16 cellular contexts compared by ENCODE assay signal in the genomic region with DNA sequence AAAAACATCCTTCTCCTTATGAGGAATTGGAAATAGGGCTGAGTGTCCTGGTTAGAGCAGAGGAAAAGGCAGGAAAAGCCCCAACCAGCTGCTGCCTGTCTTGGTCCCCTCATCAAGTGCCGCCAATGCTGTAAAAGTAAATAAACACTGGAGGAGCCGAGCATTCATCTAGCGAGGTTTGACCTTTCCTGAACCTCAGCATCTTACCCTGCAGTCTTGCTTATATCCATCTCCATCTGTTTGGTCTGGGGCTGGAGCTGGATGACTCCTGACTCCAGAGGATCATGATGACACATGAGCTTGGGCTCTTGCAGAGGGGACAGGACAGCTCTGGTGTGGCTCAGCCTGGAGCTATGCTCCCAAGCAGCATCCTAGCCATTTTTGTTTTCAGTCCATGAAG.
DNase-seq lines count a peak whose midpoint lies in the region.
"Had no signal": no experiment of that assay in that cellular context is flagged by ENCODE, and none has a peak within 500 bp of the region (broad histone marks: within the 10 kb centered on the region; RNA-seq: fewer than 3 reads in every experiment).

No MANE protein-coding gene starts in this region.

- DNase-seq in DMS 273 (lab: John Stamatoyannopoulos, UW; ENCODE audit: unreplicated experiment) (peak; percentile 8), DMS 273 treated with DMSO at 0.1 percent for 48 hours (lab: John Stamatoyannopoulos, UW) (no peak), HCEC 1CT (peak; percentile 4), fibroblast of peridontal ligament (ENCODE audit: extremely low read depth) (peak; percentile 43), myocyte (ENCODE audit: low read depth) (peak; percentile 55), SIG-M5 treated with dmso at 0.1 percent for 504 hours (lab: John Stamatoyannopoulos, UW; ENCODE audit: unreplicated experiment) (no peak), middle frontal gyrus (ENCODE audit: extremely low spot score, low spot score) (no peak), iPS-NIHi7 (ENCODE audit: extremely low spot score) (no peak)
- DNase-seq: erythroblast, glutamatergic neuron, immature natural killer cell, mesendoderm, NCI-H2029 treated with DMSO at 0.1 percent for 48 hours, NCI-H510A, SHP77 treated with DMSO at 0.1 percent for 48 hours, spleen had no signal

Comparison
In these comparisons a context has a peak if more than half of its experiments do, and no peak if none do; other contexts are left out.
1. DNase-seq: peak in DMS 273 (single experiment), HCEC 1CT (single experiment), fibroblast of peridontal ligament (single experiment) and myocyte (single experiment); none in DMS 273 treated with DMSO at 0.1 percent for 48 hours (single experiment), SIG-M5 treated with dmso at 0.1 percent for 504 hours (single experiment), middle frontal gyrus (single experiment) and iPS-NIHi7 (single experiment).